Comparison of ENCODE assay signal across 24 cellular contexts in the genomic region with DNA sequence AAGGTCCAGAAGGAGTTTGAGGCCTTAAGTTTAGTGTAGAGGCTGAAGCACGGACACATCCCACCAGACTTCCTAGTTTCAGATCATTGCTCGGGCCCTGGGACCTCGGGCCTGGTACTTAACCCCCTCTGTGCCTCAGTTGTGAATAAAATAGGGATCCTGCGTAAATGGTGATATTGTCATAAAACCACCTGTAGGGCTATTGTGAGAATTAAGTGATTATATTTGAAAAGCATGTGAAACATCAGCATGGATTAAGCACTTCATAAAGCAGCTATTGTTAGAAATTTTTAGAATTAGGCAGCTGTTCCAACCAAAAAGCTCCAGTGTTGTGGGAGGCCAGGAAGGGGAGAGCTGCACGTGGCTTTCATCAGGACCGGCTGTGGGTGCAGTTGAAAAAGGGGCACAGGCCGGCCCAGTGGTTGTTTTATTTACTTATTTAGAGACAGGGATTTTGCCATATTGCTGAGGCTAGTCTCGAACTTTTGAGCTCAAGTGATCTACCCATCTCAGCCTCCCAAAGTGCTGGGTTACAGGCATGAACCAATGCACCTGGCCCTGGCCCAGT. TPM values are rescaled to one million over a fixed set of nuclear protein-coding genes. Genes with fewer than 3 reads are reported as not detected.
A peak's percentile ranks its signal among the peaks of the same experiment; 100 is the strongest.
DNase-seq lines count a peak whose midpoint lies in the region; ATAC-seq and TF ChIP-seq lines count a peak whose summit lies in the region.
"Had no signal": no experiment of that assay in that cellular context is flagged by ENCODE, and none has a peak within 500 bp of the region (broad histone marks: within the 10 kb centered on the region; RNA-seq: fewer than 3 reads in every experiment).

No MANE protein-coding gene starts in this region.

- H3K79me2 ChIP-seq in neural progenitor cell (ENCODE audit: low read depth) = no peaks in the 10 kb centered on the region

- DNase-seq in right atrium auricular region (ENCODE audit: low spot score) (no peak), Right ventricle myocardium inferior (ENCODE audit: missing footprints) (no peak), endothelial cell (ENCODE audit: low spot score) (no peak), neural progenitor cell (ENCODE audit: low spot score) (no peak), tibial nerve (ENCODE audit: low spot score in 2 of 2) (no peak), DMS114 treated with DMSO at 0.1 percent for 48 hours (lab: John Stamatoyannopoulos, UW; ENCODE audit: unreplicated experiment) (no peak), H7 (no peak)
- DNase-seq: activated CD4-positive, alpha-beta T cell treated with anti-CD3 and anti-CD28 coated beads for 48 hours; activated T-cell treated with anti-CD3 and anti-CD28 coated beads, Interleukin-2, amount 50 U/mL, for 24 hours; CD4-positive, alpha-beta memory T cell; EL; islet precursor cell; KBM-7; NCI-H774; Peyer's patch; stimulated activated CD4-positive, alpha-beta T cell treated with anti-CD3 and anti-CD28 coated beads, Interleukin-2, amount 100 ng/mL, for 24 hours; T1000; thyroid gland had no signal

- H3K36me3 ChIP-seq in right atrium auricular region (peaks cover 14% of the 10 kb centered on the region), neural progenitor cell (peaks cover 3% of the 10 kb centered on the region), tibial nerve (peaks cover 0 to 42% (median 0%) of the 10 kb centered on the region in 3 donors), H7 (replicated peaks; ENCODE audit: control insufficient read depth, insufficient read depth, low read length) (peaks cover 14% of the 10 kb centered on the region)

- H3K36me3 Mint-ChIP-seq in endothelial cell (ENCODE audit: low read depth, unreplicated experiment) (peaks cover 7% of the 10 kb centered on the region), neural progenitor cell (peaks cover 9% of the 10 kb centered on the region)

- ATAC-seq in Right ventricle myocardium inferior (no peak), HG02938 (IDR thresholded peaks at IDR 0.05; ENCODE audit: unreplicated experiment) (no peak)

- H3K4me2 ChIP-seq in neural progenitor cell = no peak overlapping the region
- H3K4me2 ChIP-seq: smooth muscle cell had no signal

- peaks cover 8% of the 10 kb centered on the region for H4K20me1 ChIP-seq in neural progenitor cell (ENCODE audit: low read depth)

- H3K4me1 ChIP-seq in right atrium auricular region = peaks cover 3 to 57% of the 10 kb centered on the region in 2 donors
- peaks cover 12% of the 10 kb centered on the region for H3K4me1 ChIP-seq in neural progenitor cell
- H3K4me1 ChIP-seq in tibial nerve = peaks cover 0 to 56% (median 24%) of the 10 kb centered on the region in 4 donors

- H3K9me3 ChIP-seq in right atrium auricular region = no peaks in the 10 kb centered on the region
- H3K9me3 ChIP-seq in neural progenitor cell (ENCODE audit: low read depth) = no peaks in the 10 kb centered on the region
- H3K9me3 ChIP-seq in tibial nerve = no peaks in the 10 kb centered on the region
- H3K9me3 ChIP-seq: Peyer's patch, thyroid gland had no signal

- H3F3A ChIP-seq in neural progenitor cell (ENCODE audit: low read depth) = peaks cover 21% of the 10 kb centered on the region

- H3K4me1 Mint-ChIP-seq in endothelial cell (ENCODE audit: unreplicated experiment) (peaks cover 2% of the 10 kb centered on the region), neural progenitor cell (peaks cover 13% of the 10 kb centered on the region)

- H3K9ac ChIP-seq in neural progenitor cell = no peak overlapping the region

- peaks cover 10% of the 10 kb centered on the region for H3K27me3 Mint-ChIP-seq in endothelial cell (ENCODE audit: unreplicated experiment)
- H3K27me3 Mint-ChIP-seq in neural progenitor cell (ENCODE audit: insufficient read depth, low read depth) = peaks cover 8% of the 10 kb centered on the region
- H3K27me3 Mint-ChIP-seq: activated T-cell treated with anti-CD3 and anti-CD28 coated beads, Interleukin-2, amount 50 U/mL, for 24 hours; CD4-positive, alpha-beta memory T cell; central memory CD8-positive, alpha-beta T cell; stimulated activated naive CD8-positive, alpha-beta T cell treated with anti-CD3 and anti-CD28 coated beads, Interleukin-15, Interleukin-2, amounts not matched to agents 100 ng/mL and 50 ng/mL, for 24 hours had no signal

- H2AFZ ChIP-seq in neural progenitor cell (replicated peaks) = no peak overlapping the region

- H3K27ac Mint-ChIP-seq in endothelial cell (ENCODE audit: unreplicated experiment) (peak overlapping the region; percentile 36), neural progenitor cell (no peak overlapping the region)
- H3K27ac Mint-ChIP-seq: activated T-cell treated with anti-CD3 and anti-CD28 coated beads, Interleukin-2, amount 50 U/mL, for 24 hours; stimulated activated naive CD8-positive, alpha-beta T cell treated with anti-CD3 and anti-CD28 coated beads, Interleukin-15, Interleukin-2, amounts not matched to agents 100 ng/mL and 50 ng/mL, for 24 hours had no signal

- H3K27ac ChIP-seq in right atrium auricular region (peak overlapping the region; percentile 77 to 82), neural progenitor cell (no peak overlapping the region), tibial nerve (peak overlapping the region in 3 of 4 donors; percentile 41 to 82 (median 58))
- H3K27ac ChIP-seq: HL-60, Peyer's patch, thyroid gland had no signal

- no peak for TF ChIP-seq EP300 in tibial nerve (IDR thresholded peaks at IDR 0.05)

- WGBS in tibial nerve, 2 donors = 25 to 36% methylated on average over 8 of the region's 8 CpGs

- intact Hi-C loops in Right ventricle myocardium inferior (cut with DNase I) = loop anchor here (5.0 to 10.0 kb wide), 3 partner anchors 33 to 313 kb away; a partner anchor contains a TSS

- no peak for TF ChIP-seq POLR2A in tibial nerve (IDR thresholded peaks at IDR 0.05)

- H3K9me3 Mint-ChIP-seq in endothelial cell (ENCODE audit: unreplicated experiment) (no peaks in the 10 kb centered on the region), neural progenitor cell (no peaks in the 10 kb centered on the region)
- H3K9me3 Mint-ChIP-seq: activated T-cell treated with anti-CD3 and anti-CD28 coated beads, Interleukin-2, amount 50 U/mL, for 24 hours; central memory CD8-positive, alpha-beta T cell; stimulated activated naive CD8-positive, alpha-beta T cell treated with anti-CD3 and anti-CD28 coated beads, Interleukin-15, Interleukin-2, amounts not matched to agents 100 ng/mL and 50 ng/mL, for 24 hours had no signal

- H3K27me3 ChIP-seq in right atrium auricular region (no peaks in the 10 kb centered on the region), neural progenitor cell (peaks cover 14% of the 10 kb centered on the region), tibial nerve (no peaks in the 10 kb centered on the region), H7 (ENCODE audit: control insufficient read depth, insufficient read depth, low read length) (peaks cover 4% of the 10 kb centered on the region; the same call in 1 of the 2 replicates)
- H3K27me3 ChIP-seq: Peyer's patch, thyroid gland had no signal

- no peak for TF ChIP-seq CTCF in right atrium auricular region (IDR thresholded peaks at IDR 0.05)
- no peak for TF ChIP-seq CTCF in endothelial cell (IDR thresholded peaks at IDR 0.05; ENCODE audit: unreplicated experiment)
- TF ChIP-seq CTCF in neural progenitor cell (IDR thresholded peaks at IDR 0.05) = no peak
- no peak for TF ChIP-seq CTCF in tibial nerve (IDR thresholded peaks at IDR 0.05)

- no peak overlapping the region for H3K4me3 Mint-ChIP-seq in endothelial cell (ENCODE audit: unreplicated experiment)
- H3K4me3 Mint-ChIP-seq in neural progenitor cell = peak overlapping the region; percentile 41
- H3K4me3 Mint-ChIP-seq: activated T-cell treated with anti-CD3 and anti-CD28 coated beads, Interleukin-2, amount 50 U/mL, for 24 hours; central memory CD8-positive, alpha-beta T cell; stimulated activated naive CD8-positive, alpha-beta T cell treated with anti-CD3 and anti-CD28 coated beads, Interleukin-15, Interleukin-2, amounts not matched to agents 100 ng/mL and 50 ng/mL, for 24 hours had no signal

- no peak overlapping the region for H3K4me3 ChIP-seq in right atrium auricular region
- no peak overlapping the region for H3K4me3 ChIP-seq in neural progenitor cell
- H3K4me3 ChIP-seq in tibial nerve = no peak overlapping the region
- no peak overlapping the region for H3K4me3 ChIP-seq in H7 (ENCODE audit: insufficient read depth, low read depth, low read length)
- H3K4me3 ChIP-seq: Peyer's patch, smooth muscle cell, thyroid gland had no signal

RNA-seq across cellular contexts. Expression of a gene that starts 4.4 kb away (rescaled TPM):
- total RNA-seq in right atrium auricular region (1 to 10 TPM; 6.8 to 9.5 TPM), Right ventricle myocardium inferior (9.0 TPM), endothelial cell (ENCODE audit: unreplicated experiment) (5.2 TPM), neural progenitor cell (ENCODE audit: low replicate concordance) (19.7 and 27.6 TPM in 2 replicates), tibial nerve (10 to 100 TPM in 3 of 4 donors, 1 to 10 TPM in 1; 8.7 to 15.9 (median 12.5) TPM)
- 28.3 and 39.4 TPM in 2 replicates for total RNA-seq in H7 (2014; rRNA removed; shearing (Covaris generic))
- total RNA-seq: H4 had no signal

RNA-seq across cellular contexts. Expression of a gene that starts 24.0 kb away (rescaled TPM):
- total RNA-seq in right atrium auricular region (10 to 100 TPM; 17.4 to 19.0 TPM), Right ventricle myocardium inferior (25.8 TPM), endothelial cell (ENCODE audit: unreplicated experiment) (102 TPM), neural progenitor cell (ENCODE audit: low replicate concordance) (47.7 and 99.5 TPM in 2 replicates), tibial nerve (10 to 100 TPM; 47.7 to 64.2 (median 58.4) TPM)
- total RNA-seq in H7 (2014; rRNA removed; shearing (Covaris generic)) = 85.9 and 87.2 TPM in 2 replicates

RNA-seq across cellular contexts. Expression of a gene that starts 26.8 kb away (rescaled TPM):
- total RNA-seq in right atrium auricular region = 10 to 100 TPM; 14.9 to 17.9 TPM
- 18.9 TPM for total RNA-seq in Right ventricle myocardium inferior
- total RNA-seq in endothelial cell (ENCODE audit: unreplicated experiment) = 14.5 TPM
- total RNA-seq in neural progenitor cell (ENCODE audit: low replicate concordance) = 20.4 and 21.8 TPM in 2 replicates
- total RNA-seq in tibial nerve = 10 to 100 TPM; 16.5 to 22.5 (median 18.7) TPM
- 16.2 and 19.4 TPM in 2 replicates for total RNA-seq in H7 (2014; rRNA removed; shearing (Covaris generic))

RNA-seq across cellular contexts. Expression of a gene that starts 35.2 kb away (rescaled TPM):
- total RNA-seq in right atrium auricular region (10 to 100 TPM in 1 of 2 donors, 1 to 10 TPM in 1; 4.8 to 12.9 TPM), Right ventricle myocardium inferior (4.0 TPM), endothelial cell (ENCODE audit: unreplicated experiment) (19.5 TPM), neural progenitor cell (ENCODE audit: low replicate concordance) (257 and 284 TPM in 2 replicates), tibial nerve (10 to 100 TPM; 12.1 to 31.0 (median 14.9) TPM)
- 143 and 195 TPM in 2 replicates for total RNA-seq in H7 (2014; rRNA removed; shearing (Covaris generic))

RNA-seq across cellular contexts. Expression of a gene that starts 56.0 kb away (rescaled TPM):
- total RNA-seq in right atrium auricular region (10 to 100 TPM; 41.7 to 42.3 TPM), Right ventricle myocardium inferior (133 TPM), endothelial cell (ENCODE audit: unreplicated experiment) (72.2 TPM), neural progenitor cell (ENCODE audit: low replicate concordance) (7.0 and 15.3 TPM in 2 replicates), tibial nerve (100 to 1,000 TPM in 3 of 4 donors, 10 to 100 TPM in 1; 83.5 to 178 (median 128) TPM)
- 7.4 and 11.6 TPM in 2 replicates for total RNA-seq in H7 (2014; rRNA removed; shearing (Covaris generic))
